In the genomic region with DNA sequence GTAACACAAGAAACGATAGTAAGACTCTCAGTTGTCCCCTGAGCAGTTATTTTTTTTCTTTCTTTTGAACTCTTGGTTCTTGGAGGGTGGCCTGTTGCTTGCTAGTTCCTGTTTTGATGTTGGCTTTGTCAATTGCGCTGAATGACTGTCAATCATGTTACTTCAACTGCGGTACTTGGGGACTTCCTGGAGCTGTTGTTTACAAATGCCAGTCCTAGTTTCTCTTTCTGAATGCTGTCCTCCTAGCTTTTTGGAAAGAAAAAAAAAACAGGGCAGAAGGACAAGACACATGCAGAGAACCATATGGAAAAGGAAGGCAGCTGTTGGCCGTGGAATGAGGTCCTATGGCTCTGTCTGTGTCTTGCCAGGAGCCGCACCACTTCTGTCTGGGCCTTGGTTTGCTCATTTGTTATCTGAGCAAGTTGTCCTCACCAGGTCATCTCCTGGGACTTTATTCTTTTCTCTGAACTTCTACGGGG, we compare ENCODE assay signal across 8 cellular contexts. TPM values are rescaled to one million over a fixed set of nuclear protein-coding genes. Genes with fewer than 3 reads are reported as not detected.
DNase-seq lines count a peak whose midpoint lies in the region; ATAC-seq, FAIRE-seq and TF ChIP-seq lines count a peak whose summit lies in the region.

No MANE protein-coding gene starts in this region.

- CTCF ChIA-PET in CD4-positive, alpha-beta T cell (lab: Charles Lee) = interaction anchor here (0.7 to 1.8 kb wide), 5 partner anchors 8 to 118 kb away, joined by 3 to 4 read pairs (median 3); no protein-coding TSS in a partner anchor

- H3K36me3 ChIP-seq in psoas muscle (ENCODE audit: insufficient read depth in 1 of 2, low read depth in 1 of 2) = no peaks in the 10 kb centered on the region

- H3K9me3 Mint-ChIP-seq in CD4-positive, alpha-beta T cell = no peaks in the 10 kb centered on the region

- no peaks in the 10 kb centered on the region for H3K9me3 ChIP-seq in CD4-positive, alpha-beta T cell (ENCODE audit: control insufficient read depth, low read length)
- H3K9me3 ChIP-seq in psoas muscle = no peaks in the 10 kb centered on the region

- peak; percentile 67 for ATAC-seq in CD4-positive, alpha-beta T cell (ENCODE audit: poor library complexity)
- peak; percentile 57 for ATAC-seq in GM19351 (IDR thresholded peaks at IDR 0.05; ENCODE audit: unreplicated experiment)
- peak; percentile 68 for ATAC-seq in HG03354 (IDR thresholded peaks at IDR 0.05; ENCODE audit: poor library complexity, severe bottlenecking, unreplicated experiment)
- peak in 1 of 4 donors; percentile 46 for ATAC-seq in psoas muscle

- WGBS in psoas muscle, 3 donors = 42 to 49% (median 44%) methylated on average over 6 of the region's 6 CpGs
- WGBS in lower leg skin, 2 donors = 24% methylated on average over 6 of the region's 6 CpGs

- no peak for TF ChIP-seq POLR2A in lower leg skin (IDR thresholded peaks at IDR 0.05)

- peak overlapping the region; percentile 86 for H3K4me3 Mint-ChIP-seq in CD4-positive, alpha-beta T cell

- H3K27ac ChIP-seq in CD4-positive, alpha-beta T cell (ENCODE audit: low read depth, low read length) = peak overlapping the region; percentile 99
- peak overlapping the region; percentile 59 for H3K27ac ChIP-seq in psoas muscle

- H3K36me3 Mint-ChIP-seq in CD4-positive, alpha-beta T cell (ENCODE audit: low read depth) = peaks cover 5% of the 10 kb centered on the region

- H3K4me1 ChIP-seq in psoas muscle = peaks cover 8% of the 10 kb centered on the region

- H3K4me1 Mint-ChIP-seq in CD4-positive, alpha-beta T cell (ENCODE audit: low read depth) = peaks cover 99% of the 10 kb centered on the region

- no peaks in the 10 kb centered on the region for H3K27me3 Mint-ChIP-seq in CD4-positive, alpha-beta T cell

- peak overlapping the region; percentile 96 for H3K27ac Mint-ChIP-seq in CD4-positive, alpha-beta T cell

- peak in 7 of 10 experiments; percentile 26 to 64 (median 47) for DNase-seq in CD4-positive, alpha-beta T cell
- DNase-seq in T-helper 2 cell (peak in 3 of 5 experiments; percentile 32 to 97 (median 86)), psoas muscle (no peak), NCI-H524 (lab: John Stamatoyannopoulos, UW) (no peak), lower leg skin (ENCODE audit: low spot score in 2 of 2) (no peak)

- H3K27me3 ChIP-seq in CD4-positive, alpha-beta T cell (ENCODE audit: control insufficient read depth, insufficient read depth, low read length) = no peaks in the 10 kb centered on the region
- no peaks in the 10 kb centered on the region for H3K27me3 ChIP-seq in psoas muscle (ENCODE audit: insufficient read depth in 3 of 3, low read length in 2 of 3)

- peak; percentile 8 for FAIRE-seq in endometrium (lab: Jason Lieb, UNC)

- H3K4me3 ChIP-seq in psoas muscle = no peak overlapping the region
- H3K4me3 ChIP-seq in lower leg skin (ENCODE audit: low read depth, poor library complexity, severe bottlenecking) = no peak overlapping the region

- intact Hi-C loops in CD4-positive, alpha-beta T cell (cut with DNase I, micrococcal nuclease) = loop anchor here in 1 of 2 experiments (1.0 to 2.0 kb wide), 2 partner anchors 8 to 14 kb away; no protein-coding TSS in a partner anchor
- intact Hi-C loops in psoas muscle (cut with DNase I) (no loop called here), lower leg skin (cut with DNase I; ENCODE audit: low total_unique reads) (no loop called here)

- POLR2A ChIA-PET in CD4-positive, alpha-beta T cell (lab: Charles Lee) = interaction anchor here (0.6 to 3.0 kb wide), 20 partner anchors 9 to 963 kb away, joined by 3 to 28 read pairs (median 4); a partner anchor contains a TSS

- no peak for TF ChIP-seq CTCF in CD4-positive, alpha-beta T cell (IDR thresholded peaks at IDR 0.05)
- TF ChIP-seq CTCF in psoas muscle (IDR thresholded peaks at IDR 0.05) (no peak), lower leg skin (IDR thresholded peaks at IDR 0.05) (no peak)

RNA-seq across cellular contexts. Expression of a gene that starts 7.0 kb away (rescaled TPM):
- total RNA-seq in CD4-positive, alpha-beta T cell = 100 to 1,000 TPM; 352 to 358 TPM
- total RNA-seq in psoas muscle = 10 to 100 TPM; 11.3 to 19.7 (median 15.8) TPM
- polyA plus RNA-seq in psoas muscle = 10 to 100 TPM in 1 of 3 donors, 1 to 10 TPM in 2; 7.6 to 10.2 (median 8.9) TPM
- 100 to 1,000 TPM; 230 to 445 (median 330) TPM for total RNA-seq in lower leg skin

RNA-seq across cellular contexts. Expression of a gene that starts 54.3 kb away (rescaled TPM):
- total RNA-seq in CD4-positive, alpha-beta T cell = 10 to 100 TPM; 17.1 to 21.9 TPM
- total RNA-seq in psoas muscle = 10 to 100 TPM; 14.8 to 22.3 (median 15.7) TPM
- 10 to 100 TPM; 16.1 to 30.2 (median 19.2) TPM for polyA plus RNA-seq in psoas muscle
- total RNA-seq in lower leg skin = 10 to 100 TPM in 1 of 4 donors, 1 to 10 TPM in 3; 6.0 to 10.3 (median 8.9) TPM

RNA-seq across cellular contexts. Expression of a gene that starts 54.7 kb away (rescaled TPM):
- 10 to 100 TPM; 65.9 to 66.9 TPM for total RNA-seq in CD4-positive, alpha-beta T cell
- 10 to 100 TPM; 34.8 to 41.2 (median 37.6) TPM for total RNA-seq in psoas muscle
- 10 to 100 TPM; 20.0 to 45.8 (median 22.5) TPM for polyA plus RNA-seq in psoas muscle
- 10 to 100 TPM; 28.4 to 41.9 (median 36.2) TPM for total RNA-seq in lower leg skin

Comparison
In these comparisons a context has a peak if more than half of its experiments do, and no peak if none do; other contexts are left out.
1. DNase-seq: peak in CD4-positive, alpha-beta T cell (7 of 10) and T-helper 2 cell (3 of 5); none in psoas muscle (0 of 2), NCI-H524 (0 of 2) and lower leg skin (0 of 2).
2. RNA of a gene that starts 7.0 kb away (total RNA-seq): 230 to 445 TPM in lower leg skin and 352 to 358 TPM in CD4-positive, alpha-beta T cell; 11.3 to 19.7 TPM in psoas muscle; every median in the first group is over 10 times any median in the second.